ENCODE assay signal across 28 cellular contexts in the genomic region with DNA sequence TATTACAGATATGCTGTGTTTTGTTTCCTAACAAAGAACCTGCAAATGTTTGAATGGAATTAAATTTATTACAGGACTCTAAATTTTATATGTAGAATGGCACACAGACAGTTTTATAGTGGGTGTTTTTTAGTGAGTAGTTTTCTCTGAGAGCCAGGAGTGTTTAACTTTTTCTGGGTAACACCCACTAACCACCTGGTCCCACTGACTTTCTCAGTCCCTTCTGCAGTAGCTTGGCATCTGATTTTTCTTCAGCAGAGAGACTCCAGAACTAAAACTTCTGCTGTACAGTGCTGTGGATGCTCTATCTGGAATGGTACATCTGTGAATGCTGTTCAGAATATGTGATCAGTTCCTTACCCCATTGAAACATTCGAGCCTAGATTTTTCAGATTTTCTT. TPM values are rescaled to one million over a fixed set of nuclear protein-coding genes. Genes with fewer than 3 reads are reported as not detected.
DNase-seq lines count a peak whose midpoint lies in the region; ATAC-seq lines count a peak whose summit lies in the region.
"Had no signal": no experiment of that assay in that cellular context is flagged by ENCODE, and none has a peak within 500 bp of the region (broad histone marks: within the 10 kb centered on the region; RNA-seq: fewer than 3 reads in every experiment).

No MANE protein-coding gene starts in this region.

- H3K9me3 Mint-ChIP-seq in stimulated activated naive CD8-positive, alpha-beta T cell treated with anti-CD3 and anti-CD28 coated beads, Interleukin-15, Interleukin-2, amounts not matched to agents 100 ng/mL and 50 ng/mL, for 24 hours = no peaks in the 10 kb centered on the region
- H3K9me3 Mint-ChIP-seq in activated CD4-positive, alpha-beta memory T cell treated with anti-CD3 and anti-CD28 coated beads for 36 hours = peaks cover 3% of the 10 kb centered on the region
- no peaks in the 10 kb centered on the region for H3K9me3 Mint-ChIP-seq in stimulated activated memory B cell treated with anti-CD40 and anti-IgM and Interleukin-4, amounts not matched to agents 10 μg/mL and 1 μg/mL and 100 μg/mL, for 72 hours
- H3K9me3 Mint-ChIP-seq: GM23338, nephron progenitor cell had no signal

- POLR2A ChIA-PET in activated CD4-positive, alpha-beta memory T cell treated with anti-CD3 and anti-CD28 coated beads for 36 hours (lab: Charles Lee) = no interaction called here

- DNase-seq in stimulated activated naive CD8-positive, alpha-beta T cell treated with anti-CD3 and anti-CD28 coated beads, Interleukin-15, Interleukin-2, amounts not matched to agents 100 U/mL and 50 U/mL, for 24 hours = no peak
- DNase-seq in activated CD4-positive, alpha-beta memory T cell treated with anti-CD3 and anti-CD28 coated beads for 36 hours = no peak
- DNase-seq in left colon (no peak), HAP-1 (ENCODE audit: low spot score in 2 of 2) (no peak), H4 (ENCODE audit: low spot score) (no peak)
- DNase-seq: activated CD4-positive, alpha-beta T cell treated with anti-CD3 and anti-CD28 coated beads, Interleukin-2, amount 50 U/mL, for 48 hours; amniotic stem cell; colonic mucosa; effector memory CD4-positive, alpha-beta T cell; foreskin keratinocyte; left ventricle myocardium inferior; MM.1S; NCI-H1417 treated with DMSO at 0.1 percent for 48 hours; NCI-H2081 treated with DMSO at 0.1 percent for 48 hours; nephron progenitor cell; OCI-M1; right cardiac atrium; SK-N-SH; stimulated activated CD4-positive, alpha-beta T cell treated with anti-CD3 and anti-CD28 coated beads, Interleukin-4, amount 100 ng/mL, for 4 hours; stomach had no signal

- H3K4me1 ChIP-seq in HAP-1 = peaks cover 34% of the 10 kb centered on the region

- H3K27me3 ChIP-seq in HAP-1 (ENCODE audit: low read depth) = no peaks in the 10 kb centered on the region
- H3K27me3 ChIP-seq: breast epithelium, colonic mucosa, foreskin keratinocyte, stomach, tibial nerve had no signal

- peaks cover 50% of the 10 kb centered on the region for H3K36me3 Mint-ChIP-seq in stimulated activated naive CD8-positive, alpha-beta T cell treated with anti-CD3 and anti-CD28 coated beads, Interleukin-15, Interleukin-2, amounts not matched to agents 100 ng/mL and 50 ng/mL, for 24 hours (ENCODE audit: low read depth)
- peaks cover 35% of the 10 kb centered on the region for H3K36me3 Mint-ChIP-seq in activated CD4-positive, alpha-beta memory T cell treated with anti-CD3 and anti-CD28 coated beads for 36 hours
- peaks cover 20% of the 10 kb centered on the region for H3K36me3 Mint-ChIP-seq in stimulated activated memory B cell treated with anti-CD40 and anti-IgM and Interleukin-4, amounts not matched to agents 10 μg/mL and 1 μg/mL and 100 μg/mL, for 72 hours

- H3K9me3 ChIP-seq in HAP-1 = no peaks in the 10 kb centered on the region
- H3K9me3 ChIP-seq: breast epithelium, colonic mucosa, left ventricle myocardium inferior, SK-N-SH, stomach, tibial nerve had no signal

- peak overlapping the region; percentile 6 for H3K4me3 Mint-ChIP-seq in stimulated activated naive CD8-positive, alpha-beta T cell treated with anti-CD3 and anti-CD28 coated beads, Interleukin-15, Interleukin-2, amounts not matched to agents 100 ng/mL and 50 ng/mL, for 24 hours
- H3K4me3 Mint-ChIP-seq in activated CD4-positive, alpha-beta memory T cell treated with anti-CD3 and anti-CD28 coated beads for 36 hours = no peak overlapping the region
- H3K4me3 Mint-ChIP-seq in stimulated activated memory B cell treated with anti-CD40 and anti-IgM and Interleukin-4, amounts not matched to agents 10 μg/mL and 1 μg/mL and 100 μg/mL, for 72 hours = no peak overlapping the region
- H3K4me3 Mint-ChIP-seq: GM23338, nephron progenitor cell had no signal

- H3K27ac Mint-ChIP-seq in stimulated activated naive CD8-positive, alpha-beta T cell treated with anti-CD3 and anti-CD28 coated beads, Interleukin-15, Interleukin-2, amounts not matched to agents 100 ng/mL and 50 ng/mL, for 24 hours = peak overlapping the region; percentile 73
- peak overlapping the region; percentile 49 for H3K27ac Mint-ChIP-seq in activated CD4-positive, alpha-beta memory T cell treated with anti-CD3 and anti-CD28 coated beads for 36 hours
- H3K27ac Mint-ChIP-seq in stimulated activated memory B cell treated with anti-CD40 and anti-IgM and Interleukin-4, amounts not matched to agents 10 μg/mL and 1 μg/mL and 100 μg/mL, for 72 hours = peak overlapping the region; percentile 72
- H3K27ac Mint-ChIP-seq: GM23338, nephron progenitor cell had no signal

- in situ Hi-C loops in HAP-1 (cut with MboI; ENCODE audit: low sequenced_read_pairs) = no loop called here

- no peaks in the 10 kb centered on the region for H3K27me3 Mint-ChIP-seq in stimulated activated naive CD8-positive, alpha-beta T cell treated with anti-CD3 and anti-CD28 coated beads, Interleukin-15, Interleukin-2, amounts not matched to agents 100 ng/mL and 50 ng/mL, for 24 hours
- H3K27me3 Mint-ChIP-seq in activated CD4-positive, alpha-beta memory T cell treated with anti-CD3 and anti-CD28 coated beads for 36 hours = no peaks in the 10 kb centered on the region
- no peaks in the 10 kb centered on the region for H3K27me3 Mint-ChIP-seq in stimulated activated memory B cell treated with anti-CD40 and anti-IgM and Interleukin-4, amounts not matched to agents 10 μg/mL and 1 μg/mL and 100 μg/mL, for 72 hours

- ATAC-seq in stimulated activated naive CD8-positive, alpha-beta T cell treated with anti-CD3 and anti-CD28 coated beads, Interleukin-15, Interleukin-2, amounts not matched to agents 100 U/mL and 50 U/mL, for 24 hours = no peak
- ATAC-seq in left colon = peak; percentile 45
- ATAC-seq in stimulated activated memory B cell treated with anti-CD40 and anti-IgM and Interleukin-4, amounts not matched to agents 10 μg/mL and 1 μg/mL and 100 μg/mL, for 72 hours = no peak
- ATAC-seq in HG02798 (IDR thresholded peaks at IDR 0.05; ENCODE audit: poor library complexity, unreplicated experiment) = no peak
- ATAC-seq: esophagus mucosa, foreskin keratinocyte, GM23338, K562, right cardiac atrium had no signal

- intact Hi-C loops in activated CD4-positive, alpha-beta memory T cell treated with anti-CD3 and anti-CD28 coated beads for 36 hours (cut with micrococcal nuclease) = no loop called here
- intact Hi-C loops in left colon (cut with DNase I, micrococcal nuclease) = no loop called here

- CTCF ChIA-PET in activated CD4-positive, alpha-beta memory T cell treated with anti-CD3 and anti-CD28 coated beads for 36 hours (lab: Charles Lee) = no interaction called here

- no peak overlapping the region for H3K4me3 ChIP-seq in HAP-1
- H3K4me3 ChIP-seq: breast epithelium, colonic mucosa, GM23338, K562, left ventricle myocardium inferior, stomach, tibial nerve had no signal

- H3K36me3 ChIP-seq in HAP-1 (replicated peaks) = peaks cover 26% of the 10 kb centered on the region
- H3K36me3 ChIP-seq: breast epithelium, colonic mucosa, left ventricle myocardium inferior had no signal

- peaks cover 93% of the 10 kb centered on the region for H3K4me1 Mint-ChIP-seq in stimulated activated naive CD8-positive, alpha-beta T cell treated with anti-CD3 and anti-CD28 coated beads, Interleukin-15, Interleukin-2, amounts not matched to agents 100 ng/mL and 50 ng/mL, for 24 hours (ENCODE audit: low read depth)
- peaks cover 79% of the 10 kb centered on the region for H3K4me1 Mint-ChIP-seq in activated CD4-positive, alpha-beta memory T cell treated with anti-CD3 and anti-CD28 coated beads for 36 hours (ENCODE audit: low read depth)
- H3K4me1 Mint-ChIP-seq in stimulated activated memory B cell treated with anti-CD40 and anti-IgM and Interleukin-4, amounts not matched to agents 10 μg/mL and 1 μg/mL and 100 μg/mL, for 72 hours = peaks cover 90% of the 10 kb centered on the region

RNA-seq across cellular contexts. Expression of gene YWHAB, which starts 6.3 kb away (rescaled TPM):
- total RNA-seq in activated CD4-positive, alpha-beta memory T cell treated with anti-CD3 and anti-CD28 coated beads for 36 hours = 100 to 1,000 TPM; 280 to 284 TPM
- 100 to 1,000 TPM; 250 to 271 TPM for total RNA-seq in left colon
- 51.6 and 73.7 TPM in 2 replicates for total RNA-seq in H4 (2014; rRNA removed; shearing (Covaris generic))

RNA-seq across cellular contexts. Expression of gene PABPC1L, which starts 18.0 kb away (rescaled TPM):
- 10 to 100 TPM; 61.5 to 70.7 TPM for total RNA-seq in activated CD4-positive, alpha-beta memory T cell treated with anti-CD3 and anti-CD28 coated beads for 36 hours
- total RNA-seq in left colon = 10 to 100 TPM; 13.2 to 19.8 TPM
- total RNA-seq in H4 (2014; rRNA removed; shearing (Covaris generic)) = 1.4 and 3.5 TPM in 2 replicates
